In genomic region chr11:71999360-71999759, GRCh38 we compare ENCODE assay signal across 8 cellular contexts. TPM values are rescaled to one million over a fixed set of nuclear protein-coding genes. Genes with fewer than 3 reads are reported as not detected.
DNase-seq lines count a peak whose midpoint lies in the region; ATAC-seq lines count a peak whose summit lies in the region.

No MANE protein-coding gene starts in this region.

- no peaks in the 10 kb centered on the region for H3K27me3 Mint-ChIP-seq in activated naive CD8-positive, alpha-beta T cell treated with anti-CD3 and anti-CD28 coated beads for 36 hours

- peaks cover 22% of the 10 kb centered on the region for H3K4me1 Mint-ChIP-seq in activated naive CD8-positive, alpha-beta T cell treated with anti-CD3 and anti-CD28 coated beads for 36 hours
- peaks cover 44% of the 10 kb centered on the region for H3K4me1 Mint-ChIP-seq in stimulated activated effector memory CD8-positive, alpha-beta T cell treated with anti-CD3 and anti-CD28 coated beads, Interleukin-12 subunit alpha, Interleukin-12 subunit beta, amount 100 ng/mL, for 72 hours

- H3K9me3 Mint-ChIP-seq in activated naive CD8-positive, alpha-beta T cell treated with anti-CD3 and anti-CD28 coated beads for 36 hours: no peaks in the 10 kb centered on the region
- H3K9me3 Mint-ChIP-seq in stimulated activated effector memory CD8-positive, alpha-beta T cell treated with anti-CD3 and anti-CD28 coated beads, Interleukin-12 subunit alpha, Interleukin-12 subunit beta, amount 100 ng/mL, for 72 hours: no peaks in the 10 kb centered on the region

- H3K27ac Mint-ChIP-seq in activated naive CD8-positive, alpha-beta T cell treated with anti-CD3 and anti-CD28 coated beads for 36 hours: peak overlapping the region; percentile 89
- peak overlapping the region; percentile 98 for H3K27ac Mint-ChIP-seq in stimulated activated effector memory CD8-positive, alpha-beta T cell treated with anti-CD3 and anti-CD28 coated beads, Interleukin-12 subunit alpha, Interleukin-12 subunit beta, amount 100 ng/mL, for 72 hours

- peak overlapping the region; percentile 62 for H3K4me3 Mint-ChIP-seq in activated naive CD8-positive, alpha-beta T cell treated with anti-CD3 and anti-CD28 coated beads for 36 hours
- peak overlapping the region; percentile 72 for H3K4me3 Mint-ChIP-seq in stimulated activated effector memory CD8-positive, alpha-beta T cell treated with anti-CD3 and anti-CD28 coated beads, Interleukin-12 subunit alpha, Interleukin-12 subunit beta, amount 100 ng/mL, for 72 hours

- DNase-seq in HCEC 1CT (peak; percentile 9), hepatic stellate cell (ENCODE audit: low spot score) (peak; percentile 77), NCI-H526 (lab: John Stamatoyannopoulos, UW) (no peak), HPDE6-E6E7 (ENCODE audit: extremely low spot score) (no peak), NCI-H1105 (lab: John Stamatoyannopoulos, UW) (no peak)
- DNase-seq in activated naive CD8-positive, alpha-beta T cell treated with anti-CD3 and anti-CD28 coated beads for 36 hours: no peak
- no peak for DNase-seq in stimulated activated effector memory CD8-positive, alpha-beta T cell treated with anti-CD3 and anti-CD28 coated beads, Interleukin-12 subunit alpha, Interleukin-12 subunit beta, amount 100 ng/mL, for 72 hours (ENCODE audit: low spot score in 2 of 2)
- no peak for DNase-seq in effector CD8-positive, alpha-beta T cell (lab: John Stamatoyannopoulos, UW)

- peaks cover 29% of the 10 kb centered on the region for H3K36me3 Mint-ChIP-seq in activated naive CD8-positive, alpha-beta T cell treated with anti-CD3 and anti-CD28 coated beads for 36 hours
- H3K36me3 Mint-ChIP-seq in stimulated activated effector memory CD8-positive, alpha-beta T cell treated with anti-CD3 and anti-CD28 coated beads, Interleukin-12 subunit alpha, Interleukin-12 subunit beta, amount 100 ng/mL, for 72 hours: peaks cover 70% of the 10 kb centered on the region

- no peak for ATAC-seq in stimulated activated effector memory CD8-positive, alpha-beta T cell treated with anti-CD3 and anti-CD28 coated beads, Interleukin-12 subunit alpha, Interleukin-12 subunit beta, amount 100 ng/mL, for 72 hours

RNA-seq across cellular contexts. Expression of gene IL18BP, which starts 0.7 kb away (rescaled TPM):
- 1 to 10 TPM; 6.9 to 7.4 TPM for total RNA-seq in activated naive CD8-positive, alpha-beta T cell treated with anti-CD3 and anti-CD28 coated beads for 36 hours

Comparison
In these comparisons a context has a peak if more than half of its experiments do, and no peak if none do; other contexts are left out.
1. DNase-seq: peak in HCEC 1CT (single experiment) and hepatic stellate cell (single experiment); none in activated naive CD8-positive, alpha-beta T cell treated with anti-CD3 and anti-CD28 coated beads for 36 hours (single experiment), stimulated activated effector memory CD8-positive, alpha-beta T cell treated with anti-CD3 and anti-CD28 coated beads, Interleukin-12 subunit alpha, Interleukin-12 subunit beta, amount 100 ng/mL, for 72 hours (0 of 2), NCI-H526 (0 of 2), HPDE6-E6E7 (single experiment), effector CD8-positive, alpha-beta T cell (single experiment) and NCI-H1105 (single experiment).